ENCODE assay signal across 34 cellular contexts in genomic region chr2:227004482-227004881, GRCh38.
"Had no signal": no experiment of that assay in that cellular context is flagged by ENCODE, and none has a peak within 500 bp of the region (broad histone marks: within the 10 kb centered on the region; RNA-seq: fewer than 3 reads in every experiment).

No MANE protein-coding gene starts in this region.

- H3K27me3 Mint-ChIP-seq: activated B cell treated with CpG ODN at 0.5 μM for 24 hours; activated CD4-positive, alpha-beta memory T cell treated with anti-CD3 and anti-CD28 coated beads, Interleukin-2, amount 10 ng/mL, durations not matched to agents 7 days and 5 days; activated CD8-positive, alpha-beta memory T cell treated with anti-CD3 and anti-CD28 coated beads, Interleukin-2, amount 10 ng/mL, durations not matched to agents 7 days and 5 days; activated naive CD4-positive, alpha-beta T cell treated with anti-CD3 and anti-CD28 coated beads, Interleukin-2, amount 50 U/mL, for 24 hours; activated naive CD8-positive, alpha-beta T cell treated with anti-CD3 and anti-CD28 coated beads, Interleukin-2, amount 10 ng/mL, durations not matched to agents 7 days and 5 days; activated T-helper 17 cell treated with anti-CD3 and anti-CD28 coated beads, Interleukin-2, amount 50 U/mL, for 72 hours; central memory CD8-positive, alpha-beta T cell had no signal

- DNase-seq: activated B cell treated with CpG ODN at 0.5 μM for 24 hours; activated CD4-positive, alpha-beta memory T cell treated with anti-CD3 and anti-CD28 coated beads, Interleukin-2, amount 10 ng/mL, durations not matched to agents 7 days and 5 days; activated CD4-positive, alpha-beta T cell treated with anti-CD3 and anti-CD28 coated beads for 4 hours; activated CD4-positive, alpha-beta T cell treated with anti-CD3 and anti-CD28 coated beads, Interleukin-2, amount 50 U/mL, for 1 hour; activated CD4-positive, CD25-positive, alpha-beta regulatory T cell treated with anti-CD3 and anti-CD28 coated beads, Interleukin-2, amount 50 U/mL, for 72 hours; activated CD8-positive, alpha-beta memory T cell treated with anti-CD3 and anti-CD28 coated beads for 24 hours; activated CD8-positive, alpha-beta memory T cell treated with anti-CD3 and anti-CD28 coated beads, Interleukin-2, amount 10 ng/mL, durations not matched to agents 7 days and 5 days; activated CD8-positive, alpha-beta memory T cell treated with anti-CD3 and anti-CD28 coated beads, Interleukin-2, amount 50 U/mL, for 48 hours; activated gamma-delta T cell; activated naive CD4-positive, alpha-beta T cell treated with Interleukin-2 at 50 U/mL for 16 hours; activated naive CD8-positive, alpha-beta T cell treated with anti-CD3 and anti-CD28 coated beads, Interleukin-2, amount 10 ng/mL, durations not matched to agents 7 days and 5 days; activated T-cell treated with anti-CD3 and anti-CD28 coated beads, Interleukin-2, amount 50 U/mL, for 72 hours; amygdala; NCI-H1048; NCI-H1105 treated with DMSO at 0.1 percent for 48 hours; NCI-H1436; NCI-H1694; NCI-H1930; NCI-H2081 treated with DMSO at 0.1 percent for 48 hours; NCI-H345; NCI-H524 treated with DMSO at 0.1 percent for 48 hours; NCI-H748 treated with DMSO at 0.1 percent for 48 hours; NK-92 treated with Interleukin-12 subunit alpha and Interleukin-12 subunit beta, amount 100 ng/mL, for 24 hours; PC-3; Peyer's patch; SIG-M5; SW 1271; T-helper 1 cell; T-helper 2 cell; T-helper 9 cell had no signal

- H3K4me3 Mint-ChIP-seq: activated B cell treated with CpG ODN at 0.5 μM for 24 hours; activated CD4-positive, alpha-beta memory T cell treated with anti-CD3 and anti-CD28 coated beads, Interleukin-2, amount 10 ng/mL, durations not matched to agents 7 days and 5 days; activated CD8-positive, alpha-beta memory T cell treated with anti-CD3 and anti-CD28 coated beads, Interleukin-2, amount 10 ng/mL, durations not matched to agents 7 days and 5 days; activated naive CD4-positive, alpha-beta T cell treated with anti-CD3 and anti-CD28 coated beads, Interleukin-2, amount 50 U/mL, for 24 hours; activated naive CD8-positive, alpha-beta T cell treated with anti-CD3 and anti-CD28 coated beads, Interleukin-2, amount 10 ng/mL, durations not matched to agents 7 days and 5 days; activated T-cell treated with anti-CD3 and anti-CD28 coated beads, Interleukin-2, amount 50 U/mL, for 72 hours; activated T-helper 17 cell treated with anti-CD3 and anti-CD28 coated beads, Interleukin-2, amount 50 U/mL, for 72 hours; central memory CD8-positive, alpha-beta T cell had no signal

- ATAC-seq: activated CD8-positive, alpha-beta memory T cell treated with anti-CD3 and anti-CD28 coated beads, Interleukin-2, amount 10 ng/mL, durations not matched to agents 7 days and 5 days; activated T-cell treated with anti-CD3 and anti-CD28 coated beads, Interleukin-2, amount 50 U/mL, for 72 hours; activated T-helper 17 cell treated with anti-CD3 and anti-CD28 coated beads, Interleukin-2, amount 50 U/mL, for 72 hours; PC-3; Right ventricle myocardium inferior had no signal

- H3K4me1 Mint-ChIP-seq: activated B cell treated with CpG ODN at 0.5 μM for 24 hours; activated CD4-positive, alpha-beta memory T cell treated with anti-CD3 and anti-CD28 coated beads, Interleukin-2, amount 10 ng/mL, durations not matched to agents 7 days and 5 days; activated naive CD4-positive, alpha-beta T cell treated with anti-CD3 and anti-CD28 coated beads, Interleukin-2, amount 50 U/mL, for 24 hours; activated naive CD8-positive, alpha-beta T cell treated with anti-CD3 and anti-CD28 coated beads, Interleukin-2, amount 10 ng/mL, durations not matched to agents 7 days and 5 days; activated T-helper 17 cell treated with anti-CD3 and anti-CD28 coated beads, Interleukin-2, amount 50 U/mL, for 72 hours; central memory CD8-positive, alpha-beta T cell had no signal

- H3K9me3 Mint-ChIP-seq: activated B cell treated with CpG ODN at 0.5 μM for 24 hours; activated CD4-positive, alpha-beta memory T cell treated with anti-CD3 and anti-CD28 coated beads, Interleukin-2, amount 10 ng/mL, durations not matched to agents 7 days and 5 days; activated naive CD4-positive, alpha-beta T cell treated with anti-CD3 and anti-CD28 coated beads, Interleukin-2, amount 50 U/mL, for 24 hours; activated T-helper 17 cell treated with anti-CD3 and anti-CD28 coated beads, Interleukin-2, amount 50 U/mL, for 72 hours; central memory CD8-positive, alpha-beta T cell had no signal

- H3K27ac Mint-ChIP-seq: activated B cell treated with CpG ODN at 0.5 μM for 24 hours; activated CD4-positive, alpha-beta memory T cell treated with anti-CD3 and anti-CD28 coated beads, Interleukin-2, amount 10 ng/mL, durations not matched to agents 7 days and 5 days; activated CD8-positive, alpha-beta memory T cell treated with anti-CD3 and anti-CD28 coated beads, Interleukin-2, amount 10 ng/mL, durations not matched to agents 7 days and 5 days; activated naive CD4-positive, alpha-beta T cell treated with anti-CD3 and anti-CD28 coated beads, Interleukin-2, amount 50 U/mL, for 24 hours; activated naive CD8-positive, alpha-beta T cell treated with anti-CD3 and anti-CD28 coated beads, Interleukin-2, amount 10 ng/mL, durations not matched to agents 7 days and 5 days; activated T-cell treated with anti-CD3 and anti-CD28 coated beads, Interleukin-2, amount 50 U/mL, for 72 hours; activated T-helper 17 cell treated with anti-CD3 and anti-CD28 coated beads, Interleukin-2, amount 50 U/mL, for 72 hours had no signal
